Comparison of ENCODE assay signal across 11 cellular contexts in genomic region chr12:7512528-7512927, GRCh38. TPM values are rescaled to one million over a fixed set of nuclear protein-coding genes. Genes with fewer than 3 reads are reported as not detected.
DNase-seq lines count a peak whose midpoint lies in the region; ATAC-seq and TF ChIP-seq lines count a peak whose summit lies in the region.
"Had no signal": no experiment of that assay in that cellular context is flagged by ENCODE, and none has a peak within 500 bp of the region (broad histone marks: within the 10 kb centered on the region; RNA-seq: fewer than 3 reads in every experiment).

No MANE protein-coding gene starts in this region.

- no peak for TF ChIP-seq CTCF in GM10266 (IDR thresholded peaks at IDR 0.05; ENCODE audit: control insufficient read depth, insufficient read depth, low read depth, missing control alignments)

- H3K36me3 ChIP-seq in adipocyte (ENCODE audit: control insufficient read depth, insufficient read depth, low read length, severe bottlenecking) = no peaks in the 10 kb centered on the region

- H3K4me1 ChIP-seq in adipocyte (ENCODE audit: control insufficient read depth, insufficient read depth, low read length) = peaks cover 24% of the 10 kb centered on the region

- in situ Hi-C loops in G401 (cut with HindIII; ENCODE audit: low sequenced_read_pairs) = no loop called here

- DNase-seq in AG08395 (ENCODE audit: low spot score) (peak; percentile 88), HS-5 (ENCODE audit: low read depth) (peak; percentile 93), adipocyte (ENCODE audit: low read depth) (peak; percentile 94), iris pigment epithelial cell (ENCODE audit: low read depth) (peak; percentile 92), GM10266 (ENCODE audit: extremely low spot score) (no peak), HuH-7.5 (ENCODE audit: low spot score) (no peak), G401 (ENCODE audit: low spot score) (no peak)
- DNase-seq: activated T-cell treated with anti-CD3 and anti-CD28 coated beads, Interleukin-2, amount 50 U/mL, for 48 hours; NCI-H1105 treated with DMSO at 0.1 percent for 48 hours had no signal

- H3K9me3 ChIP-seq in adipocyte (ENCODE audit: control insufficient read depth, low read length) = no peaks in the 10 kb centered on the region

- H3K9ac ChIP-seq in adipocyte (ENCODE audit: low read length) = peak overlapping the region; percentile 61

- no peak overlapping the region for H3K4me3 ChIP-seq in adipocyte (ENCODE audit: low read length)

- ATAC-seq in HG02642 (IDR thresholded peaks at IDR 0.05; ENCODE audit: poor library complexity, unreplicated experiment) = no peak

- H3K27me3 ChIP-seq in adipocyte (replicated peaks; ENCODE audit: control insufficient read depth, insufficient read depth, low read length) = no peaks in the 10 kb centered on the region

RNA-seq across cellular contexts. Expression of gene CD163, which starts 9.0 kb away (rescaled TPM):
- not detected in 2 replicates for total RNA-seq in G401 (2014; rRNA removed; shearing (Covaris generic))
- total RNA-seq: T-helper 1 cell treated with Interleukin-12 subunit alpha and Interleukin-12 subunit beta and Interleukin-4 antibody, amounts not matched to agents 30 ng/mL and 1 ng/mL, for 36 hours had no signal

Comparison
In these comparisons a context has a peak if more than half of its experiments do, and no peak if none do; other contexts are left out.
1. DNase-seq: peak in AG08395 (single experiment), HS-5 (single experiment), adipocyte (single experiment) and iris pigment epithelial cell (single experiment); none in GM10266 (single experiment), HuH-7.5 (single experiment) and G401 (single experiment).